In genomic region chr6:17744019-17744756, GRCh38 we compare ENCODE assay signal across 26 cellular contexts.
"Had no signal": no experiment of that assay in that cellular context is flagged by ENCODE, and none has a peak within 500 bp of the region (broad histone marks: within the 10 kb centered on the region; RNA-seq: fewer than 3 reads in every experiment).

No MANE protein-coding gene starts in this region.

- H3K9me3 Mint-ChIP-seq: dendritic cell treated with granulocyte-macrophage colony-stimulating factor and Interleukin-4, amounts not matched to agents 40 ng/mL and 50 ng/mL, for 4 days; mesothelial cell of epicardium; natural killer cell; stimulated activated effector memory CD8-positive, alpha-beta T cell treated with anti-CD3 and anti-CD28 coated beads, Interleukin-12 subunit alpha, Interleukin-12 subunit beta, amount 100 ng/mL, for 72 hours; type B pancreatic cell had no signal

- H3K9me3 ChIP-seq: colonic mucosa, gastrocnemius medialis, prostate gland, sigmoid colon, stomach, tibial artery had no signal

- H3K27me3 ChIP-seq: colonic mucosa, gastrocnemius medialis, heart left ventricle, hepatocyte, left lung, right atrium auricular region, sigmoid colon, stomach, tibial artery had no signal

- H3K27ac ChIP-seq: colonic mucosa, epithelial cell of prostate, gastrocnemius medialis, heart left ventricle, hepatocyte, left lung, prostate gland, right atrium auricular region, sigmoid colon, stomach, tibial artery had no signal

- H3K36me3 Mint-ChIP-seq: mesothelial cell of epicardium; stimulated activated effector memory CD8-positive, alpha-beta T cell treated with anti-CD3 and anti-CD28 coated beads, Interleukin-12 subunit alpha, Interleukin-12 subunit beta, amount 100 ng/mL, for 72 hours; type B pancreatic cell had no signal

- ATAC-seq: esophagus mucosa; gastrocnemius medialis; heart left ventricle; left cardiac atrium; left lung; natural killer cell; stimulated activated effector memory CD8-positive, alpha-beta T cell treated with anti-CD3 and anti-CD28 coated beads, Interleukin-12 subunit alpha, Interleukin-12 subunit beta, amount 100 ng/mL, for 72 hours had no signal

- H3K4me2 ChIP-seq: hepatocyte had no signal

- H3K4me3 ChIP-seq: colonic mucosa, gastrocnemius medialis, heart left ventricle, hepatocyte, left lung, prostate gland, right atrium auricular region, sigmoid colon, stomach, tibial artery had no signal

- H3K4me1 Mint-ChIP-seq: endodermal cell; mesothelial cell of epicardium; natural killer cell; stimulated activated effector memory CD8-positive, alpha-beta T cell treated with anti-CD3 and anti-CD28 coated beads, Interleukin-12 subunit alpha, Interleukin-12 subunit beta, amount 100 ng/mL, for 72 hours had no signal

- H3K4me3 Mint-ChIP-seq: dendritic cell treated with granulocyte-macrophage colony-stimulating factor and Interleukin-4, amounts not matched to agents 40 ng/mL and 50 ng/mL, for 4 days; endodermal cell; mesothelial cell of epicardium; natural killer cell; stimulated activated effector memory CD8-positive, alpha-beta T cell treated with anti-CD3 and anti-CD28 coated beads, Interleukin-12 subunit alpha, Interleukin-12 subunit beta, amount 100 ng/mL, for 72 hours; type B pancreatic cell had no signal

- DNase-seq: colonic mucosa; effector CD8-positive, alpha-beta T cell; endodermal cell; foreskin fibroblast; gastrocnemius medialis; heart left ventricle; left cardiac atrium; mesenchymal stem cell; natural killer cell; nucleus accumbens; sigmoid colon; stimulated activated CD4-positive, alpha-beta T cell treated with anti-CD3 and anti-CD28 coated beads, Interleukin-2, amount 100 ng/mL, for 24 hours; stimulated activated CD4-positive, alpha-beta T cell treated with anti-CD3 and anti-CD28 coated beads, Interleukin-4, amount 100 ng/mL, for 24 hours; stimulated activated naive CD4-positive, alpha-beta T cell treated with Interleukin-2 at 50 U/mL for 16 hours; stomach; tibial artery had no signal

- H3K27ac Mint-ChIP-seq: dendritic cell treated with granulocyte-macrophage colony-stimulating factor and Interleukin-4, amounts not matched to agents 40 ng/mL and 50 ng/mL, for 4 days; endodermal cell; mesothelial cell of epicardium; natural killer cell; stimulated activated effector memory CD8-positive, alpha-beta T cell treated with anti-CD3 and anti-CD28 coated beads, Interleukin-12 subunit alpha, Interleukin-12 subunit beta, amount 100 ng/mL, for 72 hours; type B pancreatic cell had no signal

- H3K4me1 ChIP-seq: colonic mucosa, gastrocnemius medialis, left lung, prostate gland, right atrium auricular region, sigmoid colon, stomach, tibial artery had no signal

- H3K27me3 Mint-ChIP-seq: dendritic cell treated with granulocyte-macrophage colony-stimulating factor and Interleukin-4, amounts not matched to agents 40 ng/mL and 50 ng/mL, for 4 days; type B pancreatic cell had no signal

- H3K36me3 ChIP-seq: colonic mucosa, gastrocnemius medialis, heart left ventricle, left lung, prostate gland, right atrium auricular region, sigmoid colon, stomach, tibial artery had no signal
